In genomic region chr10:114068054-114068707, GRCh38 we compare ENCODE assay signal across 1 cellular context.
TF ChIP-seq lines count a peak whose summit lies in the region.

No MANE protein-coding gene starts in this region.

TF ChIP-seq in GM12878, 131 proteins besides CTCF, POLR2A, EP300 and RAD21:
- no peak for TF ChIP-seq HCFC1 (IDR thresholded peaks at IDR 0.05; ENCODE audit: low read length)
TF ChIP-seq in GM12878: peak in this region for 0.
